In genomic region chr6:49257549-49257948, GRCh38 we compare ENCODE assay signal across 1 cellular context.
TF ChIP-seq lines count a peak whose summit lies in the region.

No MANE protein-coding gene starts in this region.

TF ChIP-seq in GM23338, 12 proteins besides CTCF, POLR2A, EP300 and RAD21 (continued from another document):
- TF ChIP-seq, protein P1, sequence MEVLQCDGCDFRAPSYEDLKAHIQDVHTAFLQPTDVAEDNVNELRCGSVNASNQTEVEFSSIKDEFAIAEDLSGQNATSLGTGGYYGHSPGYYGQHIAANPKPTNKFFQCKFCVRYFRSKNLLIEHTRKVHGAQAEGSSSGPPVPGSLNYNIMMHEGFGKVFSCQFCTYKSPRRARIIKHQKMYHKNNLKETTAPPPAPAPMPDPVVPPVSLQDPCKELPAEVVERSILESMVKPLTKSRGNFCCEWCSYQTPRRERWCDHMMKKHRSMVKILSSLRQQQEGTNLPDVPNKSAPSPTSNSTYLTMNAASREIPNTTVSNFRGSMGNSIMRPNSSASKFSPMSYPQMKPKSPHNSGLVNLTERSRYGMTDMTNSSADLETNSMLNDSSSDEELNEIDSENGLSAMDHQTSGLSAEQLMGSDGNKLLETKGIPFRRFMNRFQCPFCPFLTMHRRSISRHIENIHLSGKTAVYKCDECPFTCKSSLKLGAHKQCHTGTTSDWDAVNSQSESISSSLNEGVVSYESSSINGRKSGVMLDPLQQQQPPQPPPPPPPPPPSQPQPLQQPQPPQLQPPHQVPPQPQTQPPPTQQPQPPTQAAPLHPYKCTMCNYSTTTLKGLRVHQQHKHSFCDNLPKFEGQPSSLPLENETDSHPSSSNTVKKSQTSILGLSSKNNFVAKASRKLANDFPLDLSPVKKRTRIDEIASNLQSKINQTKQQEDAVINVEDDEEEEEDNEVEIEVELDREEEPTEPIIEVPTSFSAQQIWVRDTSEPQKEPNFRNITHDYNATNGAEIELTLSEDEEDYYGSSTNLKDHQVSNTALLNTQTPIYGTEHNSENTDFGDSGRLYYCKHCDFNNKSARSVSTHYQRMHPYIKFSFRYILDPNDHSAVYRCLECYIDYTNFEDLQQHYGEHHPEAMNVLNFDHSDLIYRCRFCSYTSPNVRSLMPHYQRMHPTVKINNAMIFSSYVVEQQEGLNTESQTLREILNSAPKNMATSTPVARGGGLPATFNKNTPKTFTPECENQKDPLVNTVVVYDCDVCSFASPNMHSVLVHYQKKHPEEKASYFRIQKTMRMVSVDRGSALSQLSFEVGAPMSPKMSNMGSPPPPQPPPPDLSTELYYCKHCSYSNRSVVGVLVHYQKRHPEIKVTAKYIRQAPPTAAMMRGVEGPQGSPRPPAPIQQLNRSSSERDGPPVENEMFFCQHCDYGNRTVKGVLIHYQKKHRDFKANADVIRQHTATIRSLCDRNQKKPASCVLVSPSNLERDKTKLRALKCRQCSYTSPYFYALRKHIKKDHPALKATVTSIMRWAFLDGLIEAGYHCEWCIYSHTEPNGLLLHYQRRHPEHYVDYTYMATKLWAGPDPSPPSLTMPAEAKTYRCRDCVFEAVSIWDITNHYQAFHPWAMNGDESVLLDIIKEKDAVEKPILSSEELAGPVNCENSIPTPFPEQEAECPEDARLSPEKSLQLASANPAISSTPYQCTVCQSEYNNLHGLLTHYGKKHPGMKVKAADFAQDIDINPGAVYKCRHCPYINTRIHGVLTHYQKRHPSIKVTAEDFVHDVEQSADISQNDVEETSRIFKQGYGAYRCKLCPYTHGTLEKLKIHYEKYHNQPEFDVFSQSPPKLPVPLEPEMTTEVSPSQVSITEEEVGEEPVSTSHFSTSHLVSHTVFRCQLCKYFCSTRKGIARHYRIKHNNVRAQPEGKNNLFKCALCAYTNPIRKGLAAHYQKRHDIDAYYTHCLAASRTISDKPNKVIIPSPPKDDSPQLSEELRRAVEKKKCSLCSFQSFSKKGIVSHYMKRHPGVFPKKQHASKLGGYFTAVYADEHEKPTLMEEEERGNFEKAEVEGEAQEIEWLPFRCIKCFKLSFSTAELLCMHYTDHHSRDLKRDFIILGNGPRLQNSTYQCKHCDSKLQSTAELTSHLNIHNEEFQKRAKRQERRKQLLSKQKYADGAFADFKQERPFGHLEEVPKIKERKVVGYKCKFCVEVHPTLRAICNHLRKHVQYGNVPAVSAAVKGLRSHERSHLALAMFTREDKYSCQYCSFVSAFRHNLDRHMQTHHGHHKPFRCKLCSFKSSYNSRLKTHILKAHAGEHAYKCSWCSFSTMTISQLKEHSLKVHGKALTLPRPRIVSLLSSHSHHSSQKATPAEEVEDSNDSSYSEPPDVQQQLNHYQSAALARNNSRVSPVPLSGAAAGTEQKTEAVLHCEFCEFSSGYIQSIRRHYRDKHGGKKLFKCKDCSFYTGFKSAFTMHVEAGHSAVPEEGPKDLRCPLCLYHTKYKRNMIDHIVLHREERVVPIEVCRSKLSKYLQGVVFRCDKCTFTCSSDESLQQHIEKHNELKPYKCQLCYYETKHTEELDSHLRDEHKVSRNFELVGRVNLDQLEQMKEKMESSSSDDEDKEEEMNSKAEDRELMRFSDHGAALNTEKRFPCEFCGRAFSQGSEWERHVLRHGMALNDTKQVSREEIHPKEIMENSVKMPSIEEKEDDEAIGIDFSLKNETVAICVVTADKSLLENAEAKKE (CRISPR knock-in tag; IDR thresholded peaks at IDR 0.05): no peak
- TF ChIP-seq, protein P2, sequence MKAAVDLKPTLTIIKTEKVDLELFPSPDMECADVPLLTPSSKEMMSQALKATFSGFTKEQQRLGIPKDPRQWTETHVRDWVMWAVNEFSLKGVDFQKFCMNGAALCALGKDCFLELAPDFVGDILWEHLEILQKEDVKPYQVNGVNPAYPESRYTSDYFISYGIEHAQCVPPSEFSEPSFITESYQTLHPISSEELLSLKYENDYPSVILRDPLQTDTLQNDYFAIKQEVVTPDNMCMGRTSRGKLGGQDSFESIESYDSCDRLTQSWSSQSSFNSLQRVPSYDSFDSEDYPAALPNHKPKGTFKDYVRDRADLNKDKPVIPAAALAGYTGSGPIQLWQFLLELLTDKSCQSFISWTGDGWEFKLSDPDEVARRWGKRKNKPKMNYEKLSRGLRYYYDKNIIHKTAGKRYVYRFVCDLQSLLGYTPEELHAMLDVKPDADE (IDR thresholded peaks at IDR 0.05): no peak
